Comparison of ENCODE assay signal across 8 cellular contexts in the genomic region with DNA sequence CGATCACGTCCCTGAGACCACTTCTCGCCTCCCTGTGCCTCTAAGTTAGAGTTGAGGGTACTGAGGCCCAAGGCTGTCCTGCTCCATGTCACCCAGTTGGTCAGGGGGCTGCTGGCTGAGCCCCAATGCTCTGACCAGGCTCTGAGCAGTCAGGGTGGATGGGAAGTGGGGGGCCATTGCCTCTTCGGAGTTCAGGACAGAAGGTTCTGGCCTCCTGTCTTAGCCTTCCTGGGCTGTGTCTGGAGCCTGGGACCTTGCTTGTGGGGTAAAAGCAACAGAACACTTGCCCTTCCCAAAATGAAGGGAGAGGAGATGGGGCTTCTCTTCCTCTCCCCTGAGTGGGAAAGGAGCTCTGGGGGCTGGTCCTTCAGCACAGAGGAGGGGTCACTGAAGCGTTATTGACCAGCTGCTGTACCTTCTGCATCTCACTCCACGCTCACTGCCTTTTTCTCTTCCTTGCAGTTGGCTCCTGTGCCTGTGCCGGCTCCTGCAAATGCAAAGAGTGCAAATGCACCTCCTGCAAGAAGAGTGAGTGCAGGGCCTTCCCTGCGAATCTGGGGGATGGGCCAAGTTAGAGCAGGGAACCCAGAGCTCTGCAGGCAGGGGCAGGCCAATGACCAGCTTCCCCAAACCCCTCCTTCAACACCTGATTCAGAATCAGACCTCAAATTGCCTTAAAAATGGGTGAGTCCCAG. TPM values are rescaled to one million over a fixed set of nuclear protein-coding genes. Genes with fewer than 3 reads are reported as not detected.
A peak's percentile ranks its signal among the peaks of the same experiment; 100 is the strongest.
DNase-seq lines count a peak whose midpoint lies in the region; ATAC-seq and TF ChIP-seq lines count a peak whose summit lies in the region.

No MANE protein-coding gene starts in this region.

- TF ChIP-seq RAD21 in IMR-90 (IDR thresholded peaks at IDR 0.05; ENCODE audit: low read length): no peak

- TF ChIP-seq POLR2A in IMR-90 (IDR thresholded peaks at IDR 0.05; ENCODE audit: low read depth, low read length) (no peak), breast epithelium (IDR thresholded peaks at IDR 0.05) (no peak)

- peaks cover 3% of the 10 kb centered on the region; the same call in 1 of the 2 replicates for H3K9me3 ChIP-seq in IMR-90 (ENCODE audit: control insufficient read depth, insufficient read depth, low read length)
- H3K9me3 ChIP-seq in breast epithelium: no peaks in the 10 kb centered on the region
- no peaks in the 10 kb centered on the region for H3K9me3 ChIP-seq in mononuclear cell (ENCODE audit: low read depth, low read length)

- peak overlapping the region; percentile 77 for H3K9ac ChIP-seq in IMR-90 (ENCODE audit: low read depth, low read length)

- H4K5ac ChIP-seq in IMR-90 (ENCODE audit: low read depth, low read length): no peak overlapping the region; the same call in 1 of the 2 replicates

- H4K20me1 ChIP-seq in IMR-90 (ENCODE audit: insufficient read depth, low read length): no peaks in the 10 kb centered on the region

- H2BK20ac ChIP-seq in IMR-90 (ENCODE audit: low read depth, low read length): peak overlapping the region; percentile 21; the same call in 1 of the 2 replicates

- H4K91ac ChIP-seq in IMR-90 (ENCODE audit: insufficient read depth, low read depth, low read length): peak overlapping the region; percentile 53

- WGBS in IMR-90 (ENCODE audit: extremely low coverage in 2 of 2, insufficient read length in 1 of 2), 2 experiments: no CpG with 5 or more reads among the region's 8 CpGs

- H3K36me3 ChIP-seq in IMR-90 (ENCODE audit: control insufficient read depth, insufficient read depth, low read length) (no peaks in the 10 kb centered on the region; the same call in 1 of the 2 replicates), breast epithelium (no peaks in the 10 kb centered on the region)

- H3K27me3 ChIP-seq in IMR-90 (ENCODE audit: control insufficient read depth, insufficient read depth, low read length) (peaks cover under 1% of the 10 kb centered on the region; the same call in 1 of the 2 replicates), breast epithelium (no peaks in the 10 kb centered on the region), mononuclear cell (ENCODE audit: insufficient read depth, low read length) (no peaks in the 10 kb centered on the region)

- H3K79me1 ChIP-seq in IMR-90 (ENCODE audit: low read depth in 1 of 2, low read length in 2 of 2): peaks cover 3% of the 10 kb centered on the region in 2 experiments; a peak in 1 of 4 replicates

- peak overlapping the region; percentile 90 for H2AK9ac ChIP-seq in IMR-90 (replicated peaks; ENCODE audit: low read depth, low read length, poor library complexity)

- peak overlapping the region; percentile 77 for H3K4ac ChIP-seq in IMR-90 (ENCODE audit: low read depth, low read length)

- peak overlapping the region; percentile 75 for H3K14ac ChIP-seq in IMR-90 (replicated peaks; ENCODE audit: low read depth, low read length)

- H2BK15ac ChIP-seq in IMR-90 (ENCODE audit: low read depth, low read length): no peak overlapping the region; the same call in 2 of the 3 replicates

- H3K4me3 ChIP-seq in IMR-90 (ENCODE audit: insufficient read depth, low read depth, low read length): peak overlapping the region; percentile 58
- peak overlapping the region; percentile 75 to 88 (median 75) for H3K4me3 ChIP-seq in breast epithelium
- peak overlapping the region; percentile 61 for H3K4me3 ChIP-seq in mononuclear cell (ENCODE audit: low read length)

- peak overlapping the region; percentile 69; the same call in 1 of the 2 replicates for H2BK120ac ChIP-seq in IMR-90 (ENCODE audit: low read depth, low read length)

- peak overlapping the region; percentile 93 for H3K4me2 ChIP-seq in IMR-90 (ENCODE audit: low read depth, low read length)

- H2BK5ac ChIP-seq in IMR-90 (ENCODE audit: low read depth, low read length, poor library complexity, severe bottlenecking): no peak overlapping the region

- H3K9me1 ChIP-seq in IMR-90 (ENCODE audit: insufficient read depth, low read length): no peaks in the 10 kb centered on the region

- no peak for DNase-seq in IMR-90
- DNase-seq in breast epithelium (ENCODE audit: low spot score in 2 of 2): no peak
- no peak for DNase-seq in COR-L47 (lab: John Stamatoyannopoulos, UW)
- DNase-seq in amniotic stem cell (lab: John Stamatoyannopoulos, UW): no peak
- no peak for DNase-seq in kidney glomerular epithelial cell (lab: John Stamatoyannopoulos, UW)

- CTCF ChIA-PET in IMR-90 (lab: Yijun Ruan, JAX): interaction anchor here (1.8 kb wide), 1 partner anchor 10 kb away, joined by 8 read pairs; no protein-coding TSS in a partner anchor

- H3K27ac ChIP-seq in IMR-90 (ENCODE audit: insufficient read depth, low read length) (peak overlapping the region; percentile 18; the same call in 1 of the 2 replicates), breast epithelium (peak overlapping the region; percentile 81 to 85)

- in situ Hi-C loops in IMR-90 (cut with MboI; ENCODE audit: low sequenced_read_pairs): no loop called here

- peak overlapping the region; percentile 81 for H2AK5ac ChIP-seq in IMR-90 (ENCODE audit: low read depth, low read length)

- peak overlapping the region; percentile 94 for H2AFZ ChIP-seq in IMR-90 (replicated peaks; ENCODE audit: low read length, poor library complexity)

- peaks cover 7% of the 10 kb centered on the region; the same call in 1 of the 2 replicates for H3K4me1 ChIP-seq in IMR-90 (ENCODE audit: control insufficient read depth, insufficient read depth, low read length)
- peaks cover 5 to 10% of the 10 kb centered on the region in 2 donors for H3K4me1 ChIP-seq in breast epithelium
- H3K4me1 ChIP-seq in mononuclear cell (ENCODE audit: insufficient read depth, low read length): peaks cover 22% of the 10 kb centered on the region

- POLR2A ChIA-PET in IMR-90 (lab: Charles Lee; ENCODE audit: unreplicated experiment): no interaction called here

- ATAC-seq in GM18909 (IDR thresholded peaks at IDR 0.05; ENCODE audit: poor library complexity, unreplicated experiment): peak; percentile 17
- peak; percentile 22 for ATAC-seq in IMR-90 (ENCODE audit: low read depth)
- ATAC-seq in HG03196 (IDR thresholded peaks at IDR 0.05; ENCODE audit: unreplicated experiment): no peak

- TF ChIP-seq CTCF in IMR-90 (conservative IDR thresholded peaks at IDR 0.05; ENCODE audit: low read depth, low read length) (no peak), breast epithelium (IDR thresholded peaks at IDR 0.05) (no peak)

- H4K8ac ChIP-seq in IMR-90 (ENCODE audit: low read depth in 2 of 2, low read length in 2 of 2): peak overlapping the region; percentile 53 to 67; a peak in 3 of 4 replicates

- dilution Hi-C loops in IMR-90 (cut with HindIII; ENCODE audit: low sequenced_read_pairs, unreplicated experiment): no loop called here

- intact Hi-C loops in IMR-90 (cut with micrococcal nuclease) (loop anchor here (5.0 kb wide), 2 partner anchors 56 to 76 kb away; partner anchors contain the start of genes MT1E and MT2A), breast epithelium (cut with DNase I; ENCODE audit: low total_unique reads) (no loop called here)

- no TSS peak for BruUV-seq in IMR-90 (replicated peaks; lab: Mats Ljungman, UMichigan)

- peak overlapping the region; percentile 73 for H3K23ac ChIP-seq in IMR-90 (ENCODE audit: low read depth, low read length)

- H3K18ac ChIP-seq in IMR-90 (ENCODE audit: low read depth, low read length): peak overlapping the region; percentile 39

- peak overlapping the region; percentile 60 for H3K56ac ChIP-seq in IMR-90 (ENCODE audit: extremely low read depth, insufficient read depth, low read length)

TF ChIP-seq in IMR-90, 13 proteins besides CTCF, POLR2A, EP300 and RAD21:
- TF ChIP-seq MAFK (IDR thresholded peaks at IDR 0.05; ENCODE audit: low read depth, low read length) (no peak), FOS (IDR thresholded peaks at IDR 0.05; ENCODE audit: low read depth, low read length) (no peak), RFX5 (IDR thresholded peaks at IDR 0.05; ENCODE audit: low read depth, low read length) (no peak)

RNA-seq across cellular contexts. Expression of gene MT1X, which starts 0.6 kb away (rescaled TPM):
- total RNA-seq in IMR-90 (2012; rRNA removed): 5.6 and 37.2 TPM in 2 replicates
- polyA plus RNA-seq in IMR-90 (2012; rRNA removed): 117 and 170 TPM in 2 replicates
- 21.5 and 26.9 TPM in 2 replicates for polyA plus RNA-seq in IMR-90 (2012; cell fraction: cytosol; rRNA removed)
- 12.7 and 14.1 TPM in 2 replicates for polyA plus RNA-seq in IMR-90 (2012; cell fraction: nucleus; rRNA removed; ENCODE audit: low replicate concordance)
- 1,000 to 10,000 TPM; 2,679 to 5,417 (median 3,885) TPM for total RNA-seq in breast epithelium
- 28.8 TPM for total RNA-seq in mononuclear cell

RNA-seq across cellular contexts. Expression of gene MT1H, which starts 13.2 kb away (rescaled TPM):
- total RNA-seq in IMR-90 (2012; rRNA removed) (not detected in 2 replicates), breast epithelium (not detected), mononuclear cell (not detected)
- not detected in 2 replicates for polyA plus RNA-seq in IMR-90 (2012; rRNA removed)
- polyA plus RNA-seq in IMR-90 (2012; cell fraction: cytosol; rRNA removed): not detected in 2 replicates
- not detected in 2 replicates for polyA plus RNA-seq in IMR-90 (2012; cell fraction: nucleus; rRNA removed; ENCODE audit: low replicate concordance)

RNA-seq across cellular contexts. Expression of gene MT1G, which starts 15.0 kb away (rescaled TPM):
- total RNA-seq in IMR-90 (2012; rRNA removed): not detected in 2 replicates
- 0.48 and 0.56 TPM in 2 replicates for polyA plus RNA-seq in IMR-90 (2012; rRNA removed)
- 0.62 TPM in 1 of 2 replicates, not detected in the other for polyA plus RNA-seq in IMR-90 (2012; cell fraction: cytosol; rRNA removed)
- polyA plus RNA-seq in IMR-90 (2012; cell fraction: nucleus; rRNA removed; ENCODE audit: low replicate concordance): not detected in 2 replicates
- 100 to 1,000 TPM in 1 of 3 donors, 10 to 100 TPM in 2; 20.0 to 224 (median 48.3) TPM for total RNA-seq in breast epithelium
- not detected for total RNA-seq in mononuclear cell

RNA-seq across cellular contexts. Expression of gene MT1F, which starts 25.1 kb away (rescaled TPM):
- not detected in 2 replicates for total RNA-seq in IMR-90 (2012; rRNA removed)
- 0.56 and 1.1 TPM in 2 replicates for polyA plus RNA-seq in IMR-90 (2012; rRNA removed)
- polyA plus RNA-seq in IMR-90 (2012; cell fraction: cytosol; rRNA removed): 0.73 and 0.95 TPM in 2 replicates
- polyA plus RNA-seq in IMR-90 (2012; cell fraction: nucleus; rRNA removed; ENCODE audit: low replicate concordance): 0.07 and 0.26 TPM in 2 replicates
- total RNA-seq in breast epithelium: 10 to 100 TPM in 2 of 3 donors, 1 to 10 TPM in 1; 9.1 to 34.0 (median 12.1) TPM
- total RNA-seq in mononuclear cell: 3.3 TPM

RNA-seq across cellular contexts. Expression of gene MT1B, which starts 31.2 kb away (rescaled TPM):
- total RNA-seq in IMR-90 (2012; rRNA removed) (not detected in 2 replicates), breast epithelium (not detected), mononuclear cell (not detected)
- not detected in 2 replicates for polyA plus RNA-seq in IMR-90 (2012; rRNA removed)
- not detected in 2 replicates for polyA plus RNA-seq in IMR-90 (2012; cell fraction: cytosol; rRNA removed)
- not detected in 2 replicates for polyA plus RNA-seq in IMR-90 (2012; cell fraction: nucleus; rRNA removed; ENCODE audit: low replicate concordance)

Comparison
In these comparisons a context has a peak if more than half of its experiments do, and no peak if none do; other contexts are left out.
1. RNA of gene MT1X, which starts 0.6 kb away (total RNA-seq): 2,679 to 5,417 TPM in breast epithelium; 28.8 TPM in mononuclear cell (single experiment) and 5.6 to 37.2 TPM in IMR-90; every median in the first group is over 10 times any median in the second.
2. RNA of gene MT1G, which starts 15.0 kb away (total RNA-seq): 20.0 to 224 TPM in breast epithelium; not detected in IMR-90 and not detected in mononuclear cell (single experiment); every median in the first group is over 10 times any median in the second.
3. Peak in every context shown above with its lines, with median percentiles within 50 percentile points of each other: H3K4me3 ChIP-seq.